In genomic region chr3:71652786-71653419, GRCh38 we compare ENCODE assay signal across 8 cellular contexts.
DNase-seq lines count a peak whose midpoint lies in the region; ATAC-seq, FAIRE-seq and TF ChIP-seq lines count a peak whose summit lies in the region.

No MANE protein-coding gene starts in this region.

- H3K36me3 Mint-ChIP-seq in MCF 10A (ENCODE audit: insufficient read depth, unreplicated experiment) = no peaks in the 10 kb centered on the region
- H3K36me3 Mint-ChIP-seq in stimulated activated memory B cell treated with anti-CD40 and anti-IgM and Interleukin-4, amounts not matched to agents 10 μg/mL and 1 μg/mL and 100 μg/mL, for 72 hours = no peaks in the 10 kb centered on the region

- H3K9me1 ChIP-seq in keratinocyte (ENCODE audit: control insufficient read depth, extremely low read depth, insufficient read depth, low read length) = no peaks in the 10 kb centered on the region

- peak; percentile 73 for FAIRE-seq in keratinocyte (lab: Jason Lieb, UNC)

- no peak overlapping the region for H3K4me2 ChIP-seq in keratinocyte (ENCODE audit: control insufficient read depth, extremely low read depth, insufficient read depth, low read depth, low read length)

- H3K4me3 ChIP-seq in keratinocyte (ENCODE audit: control insufficient read depth in 2 of 3, extremely low read depth in 1 of 3, insufficient read depth in 2 of 3, low read depth in 1 of 3, low read length in 3 of 3) = no peak overlapping the region

- no TSS peak for BruUV-seq in MCF 10A (replicated peaks; lab: Mats Ljungman, UMichigan)

- no peaks in the 10 kb centered on the region for H3K79me2 ChIP-seq in keratinocyte (ENCODE audit: control insufficient read depth, insufficient read depth, low read length)

- no peak overlapping the region for H3K9ac ChIP-seq in keratinocyte (ENCODE audit: control insufficient read depth, extremely low read depth, insufficient read depth, low read length)

- peak; percentile 66 for TF ChIP-seq CTCF in MCF 10A (IDR thresholded peaks at IDR 0.05; ENCODE audit: unreplicated experiment)
- TF ChIP-seq CTCF in keratinocyte (optimal IDR thresholded peaks at IDR 0.05 in 1 of 3, IDR thresholded peaks at IDR 0.05 in 1 of 3, conservative IDR thresholded peaks at IDR 0.05 in 1 of 3; ENCODE audit: extremely low read depth in 1 of 3, insufficient read depth in 2 of 3, low read length in 3 of 3) = peak; percentile 29 to 40 (median 35)

- dilution Hi-C loops in keratinocyte (cut with MboI; ENCODE audit: extremely low pct_ligation_motif_present, low sequenced_read_pairs) = no loop called here

- no peaks in the 10 kb centered on the region for H3K9me3 Mint-ChIP-seq in MCF 10A (ENCODE audit: unreplicated experiment)
- no peaks in the 10 kb centered on the region for H3K9me3 Mint-ChIP-seq in stimulated activated memory B cell treated with anti-CD40 and anti-IgM and Interleukin-4, amounts not matched to agents 10 μg/mL and 1 μg/mL and 100 μg/mL, for 72 hours

- peaks cover 2% of the 10 kb centered on the region for H3K27me3 ChIP-seq in keratinocyte (ENCODE audit: control insufficient read depth, extremely low read depth, insufficient read depth, low read length)

- intact Hi-C loops in MCF 10A (cut with micrococcal nuclease) = loop anchor here (1.0 to 10.0 kb wide), 7 partner anchors 66 to 1586 kb away; no protein-coding TSS in a partner anchor

- POLR2A ChIA-PET in MCF 10A (lab: Yijun Ruan, JAX) = no interaction called here

- peaks cover 7% of the 10 kb centered on the region for H3K4me1 ChIP-seq in keratinocyte (ENCODE audit: control insufficient read depth, extremely low read depth, insufficient read depth, low read length)

- H3K4me1 Mint-ChIP-seq in MCF 10A (ENCODE audit: insufficient read depth, unreplicated experiment) = peaks cover 11% of the 10 kb centered on the region
- H3K4me1 Mint-ChIP-seq in stimulated activated memory B cell treated with anti-CD40 and anti-IgM and Interleukin-4, amounts not matched to agents 10 μg/mL and 1 μg/mL and 100 μg/mL, for 72 hours = peaks cover 6% of the 10 kb centered on the region

- no peak overlapping the region for H3K27ac ChIP-seq in keratinocyte (ENCODE audit: control insufficient read depth, insufficient read depth, low read length)

- no peak overlapping the region for H3K4me3 Mint-ChIP-seq in MCF 10A (ENCODE audit: unreplicated experiment)
- H3K4me3 Mint-ChIP-seq in stimulated activated memory B cell treated with anti-CD40 and anti-IgM and Interleukin-4, amounts not matched to agents 10 μg/mL and 1 μg/mL and 100 μg/mL, for 72 hours = no peak overlapping the region

- H3K9me3 ChIP-seq in keratinocyte (ENCODE audit: control insufficient read depth, low read depth, low read length) = no peaks in the 10 kb centered on the region

- CTCF ChIA-PET in MCF 10A (lab: Yijun Ruan, JAX) = interaction anchor here (0.6 to 3.6 kb wide), 17 partner anchors 9 to 1589 kb away, joined by 3 to 18 read pairs (median 4); no protein-coding TSS in a partner anchor

- no peaks in the 10 kb centered on the region for H3K27me3 Mint-ChIP-seq in MCF 10A (ENCODE audit: insufficient read depth, unreplicated experiment)
- peaks cover 22% of the 10 kb centered on the region for H3K27me3 Mint-ChIP-seq in stimulated activated memory B cell treated with anti-CD40 and anti-IgM and Interleukin-4, amounts not matched to agents 10 μg/mL and 1 μg/mL and 100 μg/mL, for 72 hours

- DNase-seq in DMS53 (lab: John Stamatoyannopoulos, UW) (peak; percentile 59), NOMO-1 treated with dmso at 0.1 percent for 144 hours (lab: John Stamatoyannopoulos, UW; ENCODE audit: unreplicated experiment) (peak; percentile 19), MCF 10A (ENCODE audit: unreplicated experiment) (peak; percentile 34), keratinocyte (ENCODE audit: low read depth, low spot score) (no peak)

- ATAC-seq in HG03354 (IDR thresholded peaks at IDR 0.05; ENCODE audit: poor library complexity, severe bottlenecking, unreplicated experiment) = peak; percentile 59
- ATAC-seq in stimulated activated memory B cell treated with anti-CD40 and anti-IgM and Interleukin-4, amounts not matched to agents 10 μg/mL and 1 μg/mL and 100 μg/mL, for 72 hours = peak; percentile 66
- ATAC-seq in GM18873 (IDR thresholded peaks at IDR 0.05; ENCODE audit: low FRiP score, unreplicated experiment) = no peak
- ATAC-seq in HG02588 (IDR thresholded peaks at IDR 0.05; ENCODE audit: unreplicated experiment) = no peak

- H4K20me1 ChIP-seq in keratinocyte (ENCODE audit: control insufficient read depth, extremely low read depth, insufficient read depth, low read length) = no peaks in the 10 kb centered on the region

- H3K27ac Mint-ChIP-seq in MCF 10A (ENCODE audit: low read depth, unreplicated experiment) = no peak overlapping the region
- peak overlapping the region; percentile 37 for H3K27ac Mint-ChIP-seq in stimulated activated memory B cell treated with anti-CD40 and anti-IgM and Interleukin-4, amounts not matched to agents 10 μg/mL and 1 μg/mL and 100 μg/mL, for 72 hours

- H2AFZ ChIP-seq in keratinocyte (ENCODE audit: control insufficient read depth, low read length) = peak overlapping the region; percentile 4

- no peaks in the 10 kb centered on the region for H3K36me3 ChIP-seq in keratinocyte (ENCODE audit: control insufficient read depth in 2 of 2, extremely low read depth in 1 of 2, insufficient read depth in 2 of 2, low read length in 2 of 2)

Comparison
In these comparisons a context has a peak if more than half of its experiments do, and no peak if none do; other contexts are left out.
1. ATAC-seq: peak in HG03354 (single experiment) and stimulated activated memory B cell treated with anti-CD40 and anti-IgM and Interleukin-4, amounts not matched to agents 10 μg/mL and 1 μg/mL and 100 μg/mL, for 72 hours (single experiment); none in GM18873 (single experiment) and HG02588 (single experiment).